In genomic region chr1:1114431-1114830, GRCh38 we compare ENCODE assay signal across 13 cellular contexts. TPM values are rescaled to one million over a fixed set of nuclear protein-coding genes. Genes with fewer than 3 reads are reported as not detected.
DNase-seq lines count a peak whose midpoint lies in the region; ATAC-seq, FAIRE-seq and TF ChIP-seq lines count a peak whose summit lies in the region.
"Had no signal": no experiment of that assay in that cellular context is flagged by ENCODE, and none has a peak within 500 bp of the region (broad histone marks: within the 10 kb centered on the region; RNA-seq: fewer than 3 reads in every experiment).

No MANE protein-coding gene starts in this region.

- H4K20me1 ChIP-seq in HepG2 (ENCODE audit: insufficient read depth, low read length) (no peaks in the 10 kb centered on the region), osteoblast (ENCODE audit: insufficient read depth, low read length) (no peaks in the 10 kb centered on the region)

- intact Hi-C loops in right cardiac atrium (cut with DNase I): no loop called here
- intact Hi-C loops in left ventricle myocardium superior (cut with micrococcal nuclease): no loop called here
- intact Hi-C loops in HepG2 (cut with micrococcal nuclease; ENCODE audit: unreplicated experiment): no loop called here

- TF ChIP-seq EP300 in HepG2 (IDR thresholded peaks at IDR 0.05; ENCODE audit: low read depth in 2 of 2, low read length in 2 of 2): no peak
- no peak for TF ChIP-seq EP300 in HepG2 (CRISPR knock-in tag; IDR thresholded peaks at IDR 0.05; ENCODE audit: borderline replicate concordance)

- H3K36me3 ChIP-seq in HepG2 (replicated peaks in 1 of 2; ENCODE audit: control insufficient read depth in 1 of 2, insufficient read depth in 2 of 2, low read length in 2 of 2): peaks cover 5 to 7% of the 10 kb centered on the region in 2 experiments; a peak in 3 of 5 replicates
- no peaks in the 10 kb centered on the region for H3K36me3 ChIP-seq in osteoblast (ENCODE audit: insufficient read depth, low read length)
- H3K36me3 ChIP-seq: breast epithelium had no signal

- H3K9ac ChIP-seq in HepG2 (ENCODE audit: insufficient read depth, low read depth, low read length): no peak overlapping the region

- peak overlapping the region; percentile 76 for H3K4me3 Mint-ChIP-seq in activated T-helper 17 cell treated with anti-CD3 and anti-CD28 coated beads, Interleukin-2, amount 50 U/mL, for 72 hours

- ATAC-seq in right cardiac atrium (no peak), left ventricle myocardium superior (no peak), HepG2 (no peak), GM18498 (IDR thresholded peaks at IDR 0.05; ENCODE audit: unreplicated experiment) (no peak)
- ATAC-seq in activated T-helper 17 cell treated with anti-CD3 and anti-CD28 coated beads, Interleukin-2, amount 50 U/mL, for 72 hours (replicated peaks): no peak
- ATAC-seq: left lobe of liver had no signal

- H3K4me2 ChIP-seq in HepG2 (ENCODE audit: low read depth, low read length) (peak overlapping the region; percentile 70; the same call in 1 of the 2 replicates), osteoblast (ENCODE audit: insufficient read depth, low read length) (no peak overlapping the region)

- H3K36me3 Mint-ChIP-seq in activated T-helper 17 cell treated with anti-CD3 and anti-CD28 coated beads, Interleukin-2, amount 50 U/mL, for 72 hours (ENCODE audit: low read depth): peaks cover 17% of the 10 kb centered on the region

- no peak overlapping the region for H2AFZ ChIP-seq in HepG2 (ENCODE audit: low read length)
- H2AFZ ChIP-seq in osteoblast (ENCODE audit: low read length): no peak overlapping the region

- peaks cover 6% of the 10 kb centered on the region for H3K79me2 ChIP-seq in HepG2 (ENCODE audit: insufficient read depth, low read length)
- peaks cover 15% of the 10 kb centered on the region for H3K79me2 ChIP-seq in osteoblast (ENCODE audit: insufficient read depth, low read length)

- TF ChIP-seq CTCF in HepG2 (CRISPR knock-in tag; IDR thresholded peaks at IDR 0.05) (no peak), osteoblast (IDR thresholded peaks at IDR 0.05; ENCODE audit: extremely low read depth, low read depth, low read length) (no peak)

- FAIRE-seq in HepG2 (lab: Jason Lieb, UNC): no peak
- FAIRE-seq: GM12891 had no signal

- in situ Hi-C loops in HepG2 (cut with HindIII; ENCODE audit: extremely low pct_ligation_motif_present, low pct_unique_long_range_greater_than_20kb): no loop called here

- H3K9me3 ChIP-seq in right cardiac atrium (ENCODE audit: control insufficient read depth, low read length) (no peaks in the 10 kb centered on the region), HepG2 (ENCODE audit: low read length) (peaks cover 10% of the 10 kb centered on the region), osteoblast (ENCODE audit: low read depth, low read length) (no peaks in the 10 kb centered on the region)

- 91% methylated on average over 13 of the region's 13 CpGs for WGBS in right cardiac atrium
- WGBS in HepG2 (ENCODE audit: low lambda C conversion rate): 95% methylated on average over 13 of the region's 13 CpGs

- TF ChIP-seq POLR2A in HepG2 (IDR thresholded peaks at IDR 0.05; ENCODE audit: insufficient read depth in 1 of 2, low read depth in 2 of 2, low read length in 2 of 2): no peak

- H3K9me3 Mint-ChIP-seq in activated T-helper 17 cell treated with anti-CD3 and anti-CD28 coated beads, Interleukin-2, amount 50 U/mL, for 72 hours: no peaks in the 10 kb centered on the region

- no peaks in the 10 kb centered on the region for H3K4me1 Mint-ChIP-seq in activated T-helper 17 cell treated with anti-CD3 and anti-CD28 coated beads, Interleukin-2, amount 50 U/mL, for 72 hours

- H3K4me3 ChIP-seq in right cardiac atrium (ENCODE audit: low read length) (no peak overlapping the region), HepG2 (replicated peaks in 1 of 3; ENCODE audit: insufficient read depth in 1 of 3, low read depth in 2 of 3, low read length in 3 of 3) (no peak overlapping the region; a peak in 1 of 6 replicates), osteoblast (ENCODE audit: insufficient read depth, low read length) (no peak overlapping the region)

- BruUV-seq in HepG2 (replicated peaks; lab: Mats Ljungman, UMichigan): no TSS peak

- POLR2A ChIA-PET in HepG2 (lab: Yijun Ruan, JAX): no interaction called here

- no peak for TF ChIP-seq RAD21 in HepG2 (CRISPR knock-in tag; IDR thresholded peaks at IDR 0.05)

- H3K4me1 ChIP-seq in right cardiac atrium (ENCODE audit: control insufficient read depth, insufficient read depth, low read length): no peaks in the 10 kb centered on the region
- H3K4me1 ChIP-seq in HepG2 (ENCODE audit: insufficient read depth, low read length): peaks cover 23% of the 10 kb centered on the region
- H3K4me1 ChIP-seq in osteoblast (ENCODE audit: insufficient read depth, low read length): no peaks in the 10 kb centered on the region

- DNase-seq in right cardiac atrium: peak in 2 of 3 donors; percentile 33 to 37
- no peak for DNase-seq in left ventricle myocardium superior
- DNase-seq in HepG2 (ENCODE audit: low spot score): no peak
- no peak for DNase-seq in osteoblast (ENCODE audit: insufficient read length, low spot score, missing footprints)
- DNase-seq in NCI-H69 (lab: John Stamatoyannopoulos, UW): no peak
- no peak for DNase-seq in GM19238 (ENCODE audit: insufficient read length, low spot score)
- DNase-seq: activated CD4-positive, alpha-beta T cell treated with anti-CD3 and anti-CD28 coated beads for 4 hours had no signal

- H3K27me3 ChIP-seq in right cardiac atrium (ENCODE audit: control insufficient read depth, insufficient read depth) (no peaks in the 10 kb centered on the region), HepG2 (ENCODE audit: control insufficient read depth in 1 of 2, insufficient read depth in 2 of 2, low read length in 2 of 2) (peaks cover 7 to 23% of the 10 kb centered on the region in 2 experiments; a peak in 4 of 5 replicates), osteoblast (ENCODE audit: insufficient read depth, low read length) (peaks cover 6% of the 10 kb centered on the region)
- H3K27me3 ChIP-seq: breast epithelium had no signal

- CTCF ChIA-PET in HepG2 (lab: Yijun Ruan, JAX; ENCODE audit: low intra/inter-chr PET ratio, low total read pairs): no interaction called here

- H3K27ac Mint-ChIP-seq in activated T-helper 17 cell treated with anti-CD3 and anti-CD28 coated beads, Interleukin-2, amount 50 U/mL, for 72 hours: no peak overlapping the region

- H3K27ac ChIP-seq in right cardiac atrium (ENCODE audit: low read length) (no peak overlapping the region), HepG2 (ENCODE audit: extremely low read length, insufficient read depth, low read length) (no peak overlapping the region), osteoblast (ENCODE audit: low read depth, low read length) (no peak overlapping the region)
- H3K27ac ChIP-seq: breast epithelium had no signal

- no peaks in the 10 kb centered on the region for H3K27me3 Mint-ChIP-seq in activated T-helper 17 cell treated with anti-CD3 and anti-CD28 coated beads, Interleukin-2, amount 50 U/mL, for 72 hours

RNA-seq across cellular contexts. Expression of gene C1orf159, which starts 1.5 kb away (rescaled TPM):
- total RNA-seq in right cardiac atrium (1 to 10 TPM; 4.9 to 5.6 (median 5.4) TPM), left ventricle myocardium superior (4.0 TPM), HepG2 (2016; rRNA removed; fragmentation: Illumina TruSeq; extraction: Trizol) (3.8 and 6.7 TPM in 2 replicates), osteoblast (5.4 and 8.5 TPM in 2 replicates)
- polyA plus RNA-seq in right cardiac atrium (6.8 TPM), HepG2 (2011; rRNA removed) (3.8 and 4.2 TPM in 2 replicates)
- 10 to 100 TPM; 15.7 to 18.8 TPM for total RNA-seq in activated T-helper 17 cell treated with anti-CD3 and anti-CD28 coated beads, Interleukin-2, amount 50 U/mL, for 72 hours
- total RNA-seq in HepG2 (2016; cell fraction: cytosol; rRNA removed; fragmentation: Illumina TruSeq; extraction: Trizol; ENCODE audit: low read depth): 6.3 and 6.8 TPM in 2 replicates
- 3.6 and 6.6 TPM in 2 replicates for total RNA-seq in HepG2 (2016; cell fraction: insoluble cytoplasmic fraction; rRNA removed; fragmentation: Illumina TruSeq; extraction: Trizol)
- total RNA-seq in HepG2 (2016; cell fraction: membrane; rRNA removed; fragmentation: Illumina TruSeq; extraction: Trizol): 7.4 and 7.9 TPM in 2 replicates
- total RNA-seq in HepG2 (2016; cell fraction: nucleus; rRNA removed; fragmentation: Illumina TruSeq; extraction: Trizol): 6.3 and 7.7 TPM in 2 replicates
- polyA plus RNA-seq in HepG2 (2011; cell fraction: cytosol; rRNA removed): 1.7 and 4.2 TPM in 2 replicates
- 22.9 and 35.9 TPM in 2 replicates for polyA plus RNA-seq in HepG2 (2011; cell fraction: nucleus; rRNA removed)
- 2.8 and 3.2 TPM in 2 replicates for polyA plus RNA-seq in HepG2 (2012)
- polyA plus RNA-seq in HepG2 (2016; cell fraction: cytosol; fragmentation: Illumina TruSeq; extraction: Trizol; ENCODE audit: low read depth): 4.7 and 6.0 TPM in 2 replicates
- 3.5 and 4.0 TPM in 2 replicates for polyA plus RNA-seq in HepG2 (2016; cell fraction: insoluble cytoplasmic fraction; fragmentation: Illumina TruSeq; extraction: Trizol; ENCODE audit: low read depth)
- 7.0 and 8.1 TPM in 2 replicates for polyA plus RNA-seq in HepG2 (2016; cell fraction: membrane; fragmentation: Illumina TruSeq; extraction: Trizol; ENCODE audit: low read depth)
- polyA plus RNA-seq in HepG2 (2016; cell fraction: nucleus; fragmentation: Illumina TruSeq; extraction: Trizol; ENCODE audit: insufficient read depth, low read depth): 19.9 and 20.1 TPM in 2 replicates
- 2.9 and 5.6 TPM in 2 replicates for polyA minus RNA-seq in HepG2 (2011; rRNA and poly(A)+ RNA removed; ENCODE audit: low replicate concordance)
- 2.1 and 2.2 TPM in 2 replicates for polyA minus RNA-seq in HepG2 (2011; cell fraction: cytosol; rRNA and poly(A)+ RNA removed)
- polyA minus RNA-seq in HepG2 (2011; cell fraction: nucleus; rRNA and poly(A)+ RNA removed): 3.7 and 4.5 TPM in 2 replicates

RNA-seq across cellular contexts. Expression of gene RNF223, which starts 40.3 kb away (rescaled TPM):
- not detected for total RNA-seq in right cardiac atrium
- polyA plus RNA-seq in right cardiac atrium: not detected
- not detected for total RNA-seq in left ventricle myocardium superior
- total RNA-seq in activated T-helper 17 cell treated with anti-CD3 and anti-CD28 coated beads, Interleukin-2, amount 50 U/mL, for 72 hours: not detected
- total RNA-seq in HepG2 (2016; rRNA removed; fragmentation: Illumina TruSeq; extraction: Trizol): not detected in 2 replicates
- total RNA-seq in HepG2 (2016; cell fraction: cytosol; rRNA removed; fragmentation: Illumina TruSeq; extraction: Trizol; ENCODE audit: low read depth): not detected in 2 replicates
- total RNA-seq in HepG2 (2016; cell fraction: insoluble cytoplasmic fraction; rRNA removed; fragmentation: Illumina TruSeq; extraction: Trizol): not detected in 2 replicates
- total RNA-seq in HepG2 (2016; cell fraction: membrane; rRNA removed; fragmentation: Illumina TruSeq; extraction: Trizol): not detected in 2 replicates
- total RNA-seq in HepG2 (2016; cell fraction: nucleus; rRNA removed; fragmentation: Illumina TruSeq; extraction: Trizol): not detected in 2 replicates
- polyA plus RNA-seq in HepG2 (2011; rRNA removed): 0.03 and 0.05 TPM in 2 replicates
- 0.04 TPM in 1 of 2 replicates, not detected in the other for polyA plus RNA-seq in HepG2 (2011; cell fraction: cytosol; rRNA removed)
- polyA plus RNA-seq in HepG2 (2011; cell fraction: nucleus; rRNA removed): not detected in 2 replicates
- 0.07 and 0.08 TPM in 2 replicates for polyA plus RNA-seq in HepG2 (2012)
- polyA plus RNA-seq in HepG2 (2016; cell fraction: cytosol; fragmentation: Illumina TruSeq; extraction: Trizol; ENCODE audit: low read depth): not detected in 2 replicates
- not detected in 2 replicates for polyA plus RNA-seq in HepG2 (2016; cell fraction: insoluble cytoplasmic fraction; fragmentation: Illumina TruSeq; extraction: Trizol; ENCODE audit: low read depth)
- polyA plus RNA-seq in HepG2 (2016; cell fraction: membrane; fragmentation: Illumina TruSeq; extraction: Trizol; ENCODE audit: low read depth): not detected in 2 replicates
- not detected in 2 replicates for polyA plus RNA-seq in HepG2 (2016; cell fraction: nucleus; fragmentation: Illumina TruSeq; extraction: Trizol; ENCODE audit: insufficient read depth, low read depth)
- polyA minus RNA-seq in HepG2 (2011; rRNA and poly(A)+ RNA removed; ENCODE audit: low replicate concordance): 2.1 TPM in 1 of 2 replicates, not detected in the other
- polyA minus RNA-seq in HepG2 (2011; cell fraction: cytosol; rRNA and poly(A)+ RNA removed): not detected in 2 replicates
- 0.26 TPM in 1 of 2 replicates, not detected in the other for polyA minus RNA-seq in HepG2 (2011; cell fraction: nucleus; rRNA and poly(A)+ RNA removed)
- total RNA-seq in osteoblast: not detected in 2 replicates
- total RNA-seq: HT1080, left lobe of liver had no signal

RNA-seq across cellular contexts. Expression of gene TTLL10, which starts 59.2 kb away (rescaled TPM):
- not detected for total RNA-seq in right cardiac atrium
- 0.09 TPM for polyA plus RNA-seq in right cardiac atrium
- total RNA-seq in left ventricle myocardium superior: not detected
- under 1 TPM in 1 of 2 donors, not detected in 1; 0.11 TPM for total RNA-seq in activated T-helper 17 cell treated with anti-CD3 and anti-CD28 coated beads, Interleukin-2, amount 50 U/mL, for 72 hours
- total RNA-seq in HepG2 (2016; rRNA removed; fragmentation: Illumina TruSeq; extraction: Trizol): not detected in 2 replicates
- not detected in 2 replicates for total RNA-seq in HepG2 (2016; cell fraction: cytosol; rRNA removed; fragmentation: Illumina TruSeq; extraction: Trizol; ENCODE audit: low read depth)
- total RNA-seq in HepG2 (2016; cell fraction: insoluble cytoplasmic fraction; rRNA removed; fragmentation: Illumina TruSeq; extraction: Trizol): not detected in 2 replicates
- total RNA-seq in HepG2 (2016; cell fraction: membrane; rRNA removed; fragmentation: Illumina TruSeq; extraction: Trizol): not detected in 2 replicates
- not detected in 2 replicates for total RNA-seq in HepG2 (2016; cell fraction: nucleus; rRNA removed; fragmentation: Illumina TruSeq; extraction: Trizol)
- polyA plus RNA-seq in HepG2 (2011; rRNA removed): not detected in 2 replicates
- 0.06 and 0.08 TPM in 2 replicates for polyA plus RNA-seq in HepG2 (2011; cell fraction: cytosol; rRNA removed)
- 0.24 and 0.48 TPM in 2 replicates for polyA plus RNA-seq in HepG2 (2011; cell fraction: nucleus; rRNA removed)
- polyA plus RNA-seq in HepG2 (2012): 0.07 TPM in 1 of 2 replicates, not detected in the other
- not detected in 2 replicates for polyA plus RNA-seq in HepG2 (2016; cell fraction: cytosol; fragmentation: Illumina TruSeq; extraction: Trizol; ENCODE audit: low read depth)
- polyA plus RNA-seq in HepG2 (2016; cell fraction: insoluble cytoplasmic fraction; fragmentation: Illumina TruSeq; extraction: Trizol; ENCODE audit: low read depth): not detected in 2 replicates
- polyA plus RNA-seq in HepG2 (2016; cell fraction: membrane; fragmentation: Illumina TruSeq; extraction: Trizol; ENCODE audit: low read depth): not detected in 2 replicates
- polyA plus RNA-seq in HepG2 (2016; cell fraction: nucleus; fragmentation: Illumina TruSeq; extraction: Trizol; ENCODE audit: insufficient read depth, low read depth): not detected in 2 replicates
- 0.18 TPM in 1 of 2 replicates, not detected in the other for polyA minus RNA-seq in HepG2 (2011; rRNA and poly(A)+ RNA removed; ENCODE audit: low replicate concordance)
- polyA minus RNA-seq in HepG2 (2011; cell fraction: cytosol; rRNA and poly(A)+ RNA removed): not detected in 2 replicates
- not detected in 2 replicates for polyA minus RNA-seq in HepG2 (2011; cell fraction: nucleus; rRNA and poly(A)+ RNA removed)
- not detected in 2 replicates for total RNA-seq in osteoblast
- total RNA-seq: HT1080, left lobe of liver had no signal

Comparison
In these comparisons a context has a peak if more than half of its experiments do, and no peak if none do; other contexts are left out.
1. DNase-seq: peak in right cardiac atrium (2 of 3); none in left ventricle myocardium superior (single experiment), HepG2 (single experiment), osteoblast (single experiment), NCI-H69 (single experiment) and GM19238 (single experiment).